In genomic region chr3:59894425-59895146, GRCh38 we compare ENCODE assay signal across 24 cellular contexts.
"Had no signal": no experiment of that assay in that cellular context is flagged by ENCODE, and none has a peak within 500 bp of the region (broad histone marks: within the 10 kb centered on the region; RNA-seq: fewer than 3 reads in every experiment).

No MANE protein-coding gene starts in this region.

- H3K27me3 Mint-ChIP-seq: naive B cell; progenitor cell of endocrine pancreas; stimulated activated naive B cell treated with anti-CD40 and anti-IgM and Interleukin-4, amounts not matched to agents 10 μg/mL and 1 μg/mL and 100 μg/mL, for 72 hours had no signal

- ATAC-seq: effector memory CD8-positive, alpha-beta T cell; heart right ventricle; left cardiac atrium; left lung; mucosa of descending colon; right lobe of liver; stimulated activated naive B cell treated with anti-CD40 and anti-IgM and Interleukin-4, amounts not matched to agents 10 μg/mL and 1 μg/mL and 100 μg/mL, for 72 hours had no signal

- H3K9me3 Mint-ChIP-seq: effector memory CD8-positive, alpha-beta T cell; mesothelial cell of epicardium; nephron; neural progenitor cell had no signal

- DNase-seq: cortex of kidney; effector memory CD8-positive, alpha-beta T cell; erythroblast; esophagus squamous epithelium; foreskin melanocyte; glutamatergic neuron; heart right ventricle; hippocampal formation; left cardiac atrium; left lung; mesenchymal stem cell; mucosa of descending colon; naive B cell; right lobe of liver; small intestine; stimulated activated CD4-positive, alpha-beta T cell treated with anti-CD3 and anti-CD28 coated beads, Interleukin-15, amount 100 ng/mL, for 24 hours; stimulated activated CD4-positive, alpha-beta T cell treated with anti-CD3 and anti-CD28 coated beads, Interleukin-2, amount 100 ng/mL, for 48 hours; stimulated activated naive B cell treated with anti-CD40 and anti-IgM and Interleukin-4, amounts not matched to agents 10 μg/mL and 1 μg/mL and 100 μg/mL, for 72 hours; substantia nigra; upper lobe of left lung had no signal

- H3K27ac Mint-ChIP-seq: effector memory CD8-positive, alpha-beta T cell; mesothelial cell of epicardium; naive B cell; nephron; neural progenitor cell; progenitor cell of endocrine pancreas; stimulated activated naive B cell treated with anti-CD40 and anti-IgM and Interleukin-4, amounts not matched to agents 10 μg/mL and 1 μg/mL and 100 μg/mL, for 72 hours had no signal

- H3K4me1 Mint-ChIP-seq: mesothelial cell of epicardium; naive B cell; nephron; neural progenitor cell; stimulated activated naive B cell treated with anti-CD40 and anti-IgM and Interleukin-4, amounts not matched to agents 10 μg/mL and 1 μg/mL and 100 μg/mL, for 72 hours had no signal

- H3K36me3 Mint-ChIP-seq: mesothelial cell of epicardium; naive B cell; neural progenitor cell; stimulated activated naive B cell treated with anti-CD40 and anti-IgM and Interleukin-4, amounts not matched to agents 10 μg/mL and 1 μg/mL and 100 μg/mL, for 72 hours had no signal

- H3K4me3 Mint-ChIP-seq: effector memory CD8-positive, alpha-beta T cell; mesothelial cell of epicardium; nephron; neural progenitor cell; stimulated activated naive B cell treated with anti-CD40 and anti-IgM and Interleukin-4, amounts not matched to agents 10 μg/mL and 1 μg/mL and 100 μg/mL, for 72 hours had no signal
